ENCODE assay signal across 1 cellular context in genomic region chr17:81964081-81964849, GRCh38.
TF ChIP-seq lines count a peak whose summit lies in the region.

No MANE protein-coding gene starts in this region.

TF ChIP-seq in H1, 55 proteins besides CTCF, POLR2A, EP300 and RAD21:
- no peak for TF ChIP-seq TAF7 (optimal IDR thresholded peaks at IDR 0.05; ENCODE audit: borderline replicate concordance, low read depth, low read length)
- TF ChIP-seq RNF2 (IDR thresholded peaks at IDR 0.05; ENCODE audit: borderline replicate concordance, low read depth, low read length, missing control alignments, poor library complexity, severe bottlenecking): no peak
- TF ChIP-seq ATF3 (IDR thresholded peaks at IDR 0.05; ENCODE audit: insufficient read depth, low read depth, low read length): no peak
- no peak for TF ChIP-seq TAF1 (IDR thresholded peaks at IDR 0.05; ENCODE audit: low read depth, low read length)
- TF ChIP-seq JUN (IDR thresholded peaks at IDR 0.05; ENCODE audit: low read depth, low read length): no peak
- TF ChIP-seq SAP30 (IDR thresholded peaks at IDR 0.05; ENCODE audit: insufficient read depth, insufficient replicate concordance, low read length): no peak
- TF ChIP-seq SIN3A (conservative IDR thresholded peaks at IDR 0.05 in 1 of 2, IDR thresholded peaks at IDR 0.05 in 1 of 2; ENCODE audit: low read depth in 1 of 2, low read length in 2 of 2): no peak
- TF ChIP-seq ASH2L (IDR thresholded peaks at IDR 0.05; ENCODE audit: low read length): no peak
- no peak for TF ChIP-seq CHD2 (IDR thresholded peaks at IDR 0.05; ENCODE audit: low read length)
- no peak for TF ChIP-seq KDM4A (IDR thresholded peaks at IDR 0.05; ENCODE audit: low read depth, low read length, severe bottlenecking)
- no peak for TF ChIP-seq CBX8 (IDR thresholded peaks at IDR 0.05; ENCODE audit: borderline replicate concordance, low read depth, low read length)
- no peak for TF ChIP-seq CHD1 (IDR thresholded peaks at IDR 0.05; ENCODE audit: low read depth, low read length)
- TF ChIP-seq FOSL1 (IDR thresholded peaks at IDR 0.05; ENCODE audit: insufficient read depth, low read depth, low read length): no peak
- TF ChIP-seq ZNF274 (IDR thresholded peaks at IDR 0.05; ENCODE audit: borderline replicate concordance, extremely low read depth, low read length): no peak
- no peak for TF ChIP-seq KDM1A (IDR thresholded peaks at IDR 0.05; ENCODE audit: borderline replicate concordance, low read length)
